26 cellular contexts compared by ENCODE assay signal in the genomic region with DNA sequence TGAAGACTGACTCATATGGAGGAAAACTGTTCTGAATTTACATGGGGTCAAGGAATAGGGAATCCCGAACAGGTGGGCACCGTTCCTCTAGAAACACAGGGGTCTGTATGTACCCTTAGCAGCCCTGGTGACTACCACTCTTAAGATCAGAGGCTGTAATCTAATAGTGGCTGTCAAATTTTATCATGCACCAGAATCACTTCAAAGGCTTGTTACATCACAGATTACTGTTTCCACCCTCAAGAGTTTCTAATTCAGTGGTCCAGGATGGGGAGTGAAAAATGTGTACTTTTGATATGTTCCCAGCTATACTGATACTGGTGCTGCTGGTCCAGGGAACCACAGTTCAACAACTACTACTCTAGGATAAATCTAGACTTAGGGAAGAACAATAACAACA. TPM values are rescaled to one million over a fixed set of nuclear protein-coding genes. Genes with fewer than 3 reads are reported as not detected.
DNase-seq lines count a peak whose midpoint lies in the region; ATAC-seq, FAIRE-seq and TF ChIP-seq lines count a peak whose summit lies in the region.
"Had no signal": no experiment of that assay in that cellular context is flagged by ENCODE, and none has a peak within 500 bp of the region (broad histone marks: within the 10 kb centered on the region; RNA-seq: fewer than 3 reads in every experiment).

No MANE protein-coding gene starts in this region.

- no peak for TF ChIP-seq RAD21 in A549 (conservative IDR thresholded peaks at IDR 0.05 in 1 of 2, IDR thresholded peaks at IDR 0.05 in 1 of 2)
- TF ChIP-seq RAD21 in K562 (CRISPR knock-in tag; conservative IDR thresholded peaks at IDR 0.05 in 1 of 2, IDR thresholded peaks at IDR 0.05 in 1 of 2): no peak

- no peaks in the 10 kb centered on the region for H3K9me3 Mint-ChIP-seq in activated CD4-positive, alpha-beta T cell treated with anti-CD3 and anti-CD28 coated beads for 36 hours (ENCODE audit: low read depth)
- H3K9me3 Mint-ChIP-seq in activated CD4-positive, alpha-beta T cell treated with anti-CD3 and anti-CD28 coated beads, Interleukin-2, amount 10 ng/mL, durations not matched to agents 7 days and 5 days: no peaks in the 10 kb centered on the region
- H3K9me3 Mint-ChIP-seq: CD4-positive, alpha-beta memory T cell had no signal

- H3K79me2 ChIP-seq in K562 (ENCODE audit: control insufficient read depth, insufficient read depth, low read length): peaks cover 26% of the 10 kb centered on the region

- H3K27me3 ChIP-seq in K562 (ENCODE audit: control insufficient read depth in 2 of 2, insufficient read depth in 2 of 2, low read length in 2 of 2): no peaks in the 10 kb centered on the region

- no peaks in the 10 kb centered on the region for H3K9me3 ChIP-seq in A549
- H3K9me3 ChIP-seq in K562 (replicated peaks; ENCODE audit: control insufficient read depth, insufficient read depth, low read depth, low read length): no peaks in the 10 kb centered on the region
- H3K9me3 ChIP-seq in mucosa of descending colon: no peaks in the 10 kb centered on the region

- peaks cover 16% of the 10 kb centered on the region for H3K4me1 Mint-ChIP-seq in activated CD4-positive, alpha-beta T cell treated with anti-CD3 and anti-CD28 coated beads for 36 hours
- H3K4me1 Mint-ChIP-seq in activated CD4-positive, alpha-beta T cell treated with anti-CD3 and anti-CD28 coated beads, Interleukin-2, amount 10 ng/mL, durations not matched to agents 7 days and 5 days: peaks cover 3% of the 10 kb centered on the region

- H3K27ac Mint-ChIP-seq in activated CD4-positive, alpha-beta T cell treated with anti-CD3 and anti-CD28 coated beads for 36 hours: peak overlapping the region; percentile 31
- no peak overlapping the region for H3K27ac Mint-ChIP-seq in activated CD4-positive, alpha-beta T cell treated with anti-CD3 and anti-CD28 coated beads, Interleukin-2, amount 10 ng/mL, durations not matched to agents 7 days and 5 days

- in situ Hi-C loops in K562 (cut with MboI): no loop called here

- TSS peak; percentile 21 for BruUV-seq in K562 (replicated peaks; lab: Mats Ljungman, UMichigan)

- no peak for TF ChIP-seq CTCF in A549 (IDR thresholded peaks at IDR 0.05)
- no peak for TF ChIP-seq CTCF in K562 (IDR thresholded peaks at IDR 0.05 in 2 of 3, conservative IDR thresholded peaks at IDR 0.05 in 1 of 3; ENCODE audit: insufficient read depth in 2 of 3, low read depth in 1 of 3, low read length in 3 of 3)
- no peak for TF ChIP-seq CTCF in mucosa of descending colon (IDR thresholded peaks at IDR 0.05)

- H3K4me2 ChIP-seq in A549 (peak overlapping the region; percentile 41; the same call in 2 of the 3 replicates), K562 (ENCODE audit: insufficient read depth, low read length) (no peak overlapping the region)

- H3K4me3 ChIP-seq in A549 (no peak overlapping the region), K562 (no peak overlapping the region), mucosa of descending colon (no peak overlapping the region)

- H3K4me3 Mint-ChIP-seq in activated CD4-positive, alpha-beta T cell treated with anti-CD3 and anti-CD28 coated beads for 36 hours: no peak overlapping the region
- no peak overlapping the region for H3K4me3 Mint-ChIP-seq in activated CD4-positive, alpha-beta T cell treated with anti-CD3 and anti-CD28 coated beads, Interleukin-2, amount 10 ng/mL, durations not matched to agents 7 days and 5 days
- H3K4me3 Mint-ChIP-seq: CD4-positive, alpha-beta memory T cell had no signal

- no peaks in the 10 kb centered on the region for H3K9me1 ChIP-seq in K562 (ENCODE audit: control insufficient read depth, insufficient read depth, low read length)

- H4K20me1 ChIP-seq in K562 (replicated peaks; ENCODE audit: control insufficient read depth, insufficient read depth, low read length): no peaks in the 10 kb centered on the region

- peaks cover 17% of the 10 kb centered on the region for H3K36me3 Mint-ChIP-seq in activated CD4-positive, alpha-beta T cell treated with anti-CD3 and anti-CD28 coated beads for 36 hours (ENCODE audit: low read depth)
- H3K36me3 Mint-ChIP-seq in activated CD4-positive, alpha-beta T cell treated with anti-CD3 and anti-CD28 coated beads, Interleukin-2, amount 10 ng/mL, durations not matched to agents 7 days and 5 days (ENCODE audit: low read depth): peaks cover 20% of the 10 kb centered on the region

- WGBS in A549 (ENCODE audit: missing lambda C conversion rate): 93% methylated on average over 2 of the region's 2 CpGs
- 96% methylated on average over 2 of the region's 2 CpGs for WGBS in K562 (ENCODE audit: insufficient coverage, low coverage, missing lambda C conversion rate)

- ATAC-seq in activated CD4-positive, alpha-beta T cell treated with anti-CD3 and anti-CD28 coated beads for 36 hours: peak; percentile 30
- ATAC-seq in A549 (peak in 1 of 2 experiments; percentile 21; a peak in 3 of 6 replicates), K562 (no peak), mucosa of descending colon (no peak), HG03520 (IDR thresholded peaks at IDR 0.05; ENCODE audit: unreplicated experiment) (no peak)
- ATAC-seq: HepG2 had no signal

- CTCF ChIA-PET in activated CD4-positive, alpha-beta T cell treated with anti-CD3 and anti-CD28 coated beads for 36 hours (lab: Charles Lee): no interaction called here
- CTCF ChIA-PET in activated CD4-positive, alpha-beta T cell treated with anti-CD3 and anti-CD28 coated beads, Interleukin-2, amount 10 ng/mL, durations not matched to agents 7 days and 5 days (lab: Charles Lee): interaction anchor here (0.6 to 1.0 kb wide), 3 partner anchors 20 to 190 kb away, joined by 3 to 4 read pairs (median 4); no protein-coding TSS in a partner anchor
- CTCF ChIA-PET in A549 (lab: Yijun Ruan, JAX) (interaction anchor here (1.0 kb wide), 1 partner anchor 18 kb away, joined by 3 read pairs; no protein-coding TSS in a partner anchor), K562 (lab: Yijun Ruan, JAX; ENCODE audit: low intra/inter-chr PET ratio) (no interaction called here)

- peaks cover 45% of the 10 kb centered on the region for H3K4me1 ChIP-seq in A549
- no peaks in the 10 kb centered on the region for H3K4me1 ChIP-seq in K562 (replicated peaks in 1 of 2; ENCODE audit: control insufficient read depth in 2 of 2, insufficient read depth in 2 of 2, low read length in 2 of 2)
- H3K4me1 ChIP-seq in mucosa of descending colon (ENCODE audit: low read depth): no peaks in the 10 kb centered on the region

- H3K27me3 Mint-ChIP-seq in activated CD4-positive, alpha-beta T cell treated with anti-CD3 and anti-CD28 coated beads for 36 hours: no peaks in the 10 kb centered on the region
- no peaks in the 10 kb centered on the region for H3K27me3 Mint-ChIP-seq in activated CD4-positive, alpha-beta T cell treated with anti-CD3 and anti-CD28 coated beads, Interleukin-2, amount 10 ng/mL, durations not matched to agents 7 days and 5 days
- H3K27me3 Mint-ChIP-seq: CD4-positive, alpha-beta memory T cell had no signal

- H3K27ac ChIP-seq in A549: peak overlapping the region in 1 of 2 experiments; percentile 76; a peak in 4 of 6 replicates
- H3K27ac ChIP-seq in K562 (ENCODE audit: extremely low read depth, low read depth, low read length): no peak overlapping the region

- FAIRE-seq in A549 (lab: Jason Lieb, UNC) (peak; percentile 36), H54 (lab: Jason Lieb, UNC) (peak; percentile 43), K562 (lab: Jason Lieb, UNC) (no peak)
- FAIRE-seq: G401.6, H1, HepG2 had no signal

- no peak overlapping the region for H3K9ac ChIP-seq in K562 (ENCODE audit: insufficient read depth in 1 of 2, low read depth in 2 of 2, low read length in 2 of 2)

- intact Hi-C loops in activated CD4-positive, alpha-beta T cell treated with anti-CD3 and anti-CD28 coated beads for 36 hours (cut with DNase I, micrococcal nuclease): no loop called here
- intact Hi-C loops in K562 (cut with micrococcal nuclease): no loop called here
- intact Hi-C loops in mucosa of descending colon (cut with DNase I, micrococcal nuclease): no loop called here

- DNase-seq in activated CD4-positive, alpha-beta T cell treated with anti-CD3 and anti-CD28 coated beads for 36 hours: no peak
- DNase-seq in activated CD4-positive, alpha-beta T cell treated with anti-CD3 and anti-CD28 coated beads, Interleukin-2, amount 10 ng/mL, durations not matched to agents 7 days and 5 days: no peak
- no peak for DNase-seq in A549 (ENCODE audit: low read depth in 1 of 2, low spot score in 1 of 2)
- DNase-seq in H54 (ENCODE audit: insufficient read length, low spot score): no peak
- DNase-seq in K562 (ENCODE audit: extremely low read depth in 1 of 4, low spot score in 3 of 4): no peak
- no peak for DNase-seq in mucosa of descending colon
- DNase-seq in stimulated activated CD4-positive, alpha-beta T cell treated with anti-CD3 and anti-CD28 coated beads, Interleukin-4, amount 100 ng/mL, for 1 hour: no peak
- DNase-seq: 8988T; C1 segment of cervical spinal cord; CD4-positive, alpha-beta memory T cell; COR-L47; DMS53; Kasumi-1; NCI-H1105 treated with DMSO at 0.1 percent for 48 hours; NCI-H146; NCI-H1930; NCI-H2107; NCI-H524; NCI-H748 treated with DMSO at 0.1 percent for 48 hours; NK-92 treated with Interleukin-12 subunit alpha and Interleukin-12 subunit beta, amount 100 ng/mL, for 24 hours; RPMI8226; SHP77 had no signal

- H3K36me3 ChIP-seq in K562 (ENCODE audit: control insufficient read depth, insufficient read depth, low read length) (peaks cover 51% of the 10 kb centered on the region), mucosa of descending colon (ENCODE audit: low read depth) (no peaks in the 10 kb centered on the region)

- no peak for TF ChIP-seq EP300 in A549 (IDR thresholded peaks at IDR 0.05)
- no peak for TF ChIP-seq EP300 in K562 (IDR thresholded peaks at IDR 0.05; ENCODE audit: low read length)

- POLR2A ChIA-PET in activated CD4-positive, alpha-beta T cell treated with anti-CD3 and anti-CD28 coated beads for 36 hours (lab: Charles Lee): no interaction called here
- POLR2A ChIA-PET in activated CD4-positive, alpha-beta T cell treated with anti-CD3 and anti-CD28 coated beads, Interleukin-2, amount 10 ng/mL, durations not matched to agents 7 days and 5 days (lab: Charles Lee): no interaction called here
- POLR2A ChIA-PET in A549 (lab: Yijun Ruan, JAX) (no interaction called here), K562 (lab: Yijun Ruan, JAX) (interaction anchor here (0.6 to 1.4 kb wide), 3 partner anchors 8 to 15 kb away, joined by 3 to 4 read pairs (median 3); no protein-coding TSS in a partner anchor)

- TF ChIP-seq POLR2A in A549 (IDR thresholded peaks at IDR 0.05; ENCODE audit: low read length) (no peak), H54 (IDR thresholded peaks at IDR 0.05; ENCODE audit: low read depth, low read length) (no peak), K562 (conservative IDR thresholded peaks at IDR 0.05) (no peak)

- no peak overlapping the region for H2AFZ ChIP-seq in K562 (ENCODE audit: low read depth, low read length)

RNA-seq across cellular contexts. Expression of gene DYNC1LI1, which starts 27.9 kb away (rescaled TPM):
- 10 to 100 TPM; 31.8 to 31.9 TPM for total RNA-seq in activated CD4-positive, alpha-beta T cell treated with anti-CD3 and anti-CD28 coated beads for 36 hours
- 10 to 100 TPM; 26.9 to 28.3 TPM for total RNA-seq in activated CD4-positive, alpha-beta T cell treated with anti-CD3 and anti-CD28 coated beads, Interleukin-2, amount 10 ng/mL, durations not matched to agents 7 days and 5 days
- polyA plus RNA-seq in A549 (2011; rRNA removed): 42.8 and 66.9 TPM in 2 replicates
- 17.9 and 20.3 TPM in 2 replicates for polyA plus RNA-seq in A549 (2012; cell fraction: cytosol; rRNA removed)
- 17.7 and 18.1 TPM in 2 replicates for polyA plus RNA-seq in A549 (2012; cell fraction: nucleus; rRNA removed)
- 42.0 to 45.2 TPM (median 42.6 TPM) in 3 replicates for polyA plus RNA-seq in A549 (2017; fragmentation: RNase III; extraction: RNeasy Plus Mini Kit Qiagen cat#74134 plus additional on column Dnase treatment)
- polyA minus RNA-seq in A549 (2011; rRNA and poly(A)+ RNA removed): 11.5 and 16.5 TPM in 2 replicates
- 31.8 and 78.8 TPM in 2 replicates for total RNA-seq in K562 (2011; cell fraction: chromatin; rRNA removed; ENCODE audit: low replicate concordance)
- 39.7 and 41.7 TPM in 2 replicates for total RNA-seq in K562 (2011; cell fraction: nucleolus; rRNA removed)
- 50.8 and 61.4 TPM in 2 replicates for total RNA-seq in K562 (2011; cell fraction: nucleoplasm; rRNA removed)
- total RNA-seq in K562 (2014; rRNA removed): 61.3 and 61.6 TPM in 2 replicates
- total RNA-seq in K562 (2014; rRNA removed; fragmentation: Illumina TruSeq; extraction: Trizol): 78.1 and 101 TPM in 2 replicates
- total RNA-seq in K562 (2015; rRNA removed; fragmentation: Illumina TruSeq; extraction: Trizol): 66.8 and 70.2 TPM in 2 replicates
- 61.8 and 63.0 TPM in 2 replicates for total RNA-seq in K562 (2021)
- polyA plus RNA-seq in K562 (2011; rRNA removed): 42.5 and 85.4 TPM in 2 replicates
- polyA plus RNA-seq in K562 (2011; cell fraction: cytosol; rRNA removed): 18.3 and 20.7 TPM in 2 replicates
- 15.0 and 15.5 TPM in 2 replicates for polyA plus RNA-seq in K562 (2011; cell fraction: nucleus; rRNA removed)
- polyA plus RNA-seq in K562 (2012): 40.5 and 70.9 TPM in 2 replicates
- polyA plus RNA-seq in K562 (2014; fragmentation: Illumina TruSeq; extraction: Trizol): 60.7 and 66.9 TPM in 2 replicates
- 10 to 100 TPM; 21.0 to 26.0 TPM for polyA plus RNA-seq in K562 (2014; fragmentation: Nextera tagmentation; extraction: Ambion mirVana)
- 54.8 and 59.5 TPM in 2 replicates for polyA plus RNA-seq in K562 (2014; rRNA removed)
- polyA minus RNA-seq in K562 (2011; rRNA and poly(A)+ RNA removed): 61.2 and 78.5 TPM in 2 replicates
- 19.2 and 34.3 TPM in 2 replicates for polyA minus RNA-seq in K562 (2011; cell fraction: cytosol; rRNA and poly(A)+ RNA removed)
- 39.3 and 54.0 TPM in 2 replicates for polyA minus RNA-seq in K562 (2011; cell fraction: nucleus; rRNA and poly(A)+ RNA removed)
- total RNA-seq in mucosa of descending colon: 10 to 100 TPM; 16.7 to 26.5 (median 19.9) TPM

RNA-seq across cellular contexts. Expression of gene CMTM6, which starts 40.2 kb away (rescaled TPM):
- 10 to 100 TPM; 33.6 to 48.0 TPM for total RNA-seq in activated CD4-positive, alpha-beta T cell treated with anti-CD3 and anti-CD28 coated beads for 36 hours
- total RNA-seq in activated CD4-positive, alpha-beta T cell treated with anti-CD3 and anti-CD28 coated beads, Interleukin-2, amount 10 ng/mL, durations not matched to agents 7 days and 5 days: 10 to 100 TPM; 55.2 to 57.1 TPM
- polyA plus RNA-seq in A549 (2011; rRNA removed) (62.2 and 65.6 TPM in 2 replicates), A549 (2017; fragmentation: RNase III; extraction: RNeasy Plus Mini Kit Qiagen cat#74134 plus additional on column Dnase treatment) (43.9 to 49.9 TPM (median 49.5 TPM) in 3 replicates), K562 (2011; rRNA removed) (19.0 and 27.8 TPM in 2 replicates), K562 (2014; fragmentation: Illumina TruSeq; extraction: Trizol) (18.9 and 21.3 TPM in 2 replicates), K562 (2014; fragmentation: Nextera tagmentation; extraction: Ambion mirVana) (1 to 10 TPM; 8.9 to 9.2 TPM), K562 (2014; rRNA removed) (19.5 and 21.8 TPM in 2 replicates)
- 13.4 and 16.3 TPM in 2 replicates for polyA plus RNA-seq in A549 (2012; cell fraction: cytosol; rRNA removed)
- 3.6 and 6.6 TPM in 2 replicates for polyA plus RNA-seq in A549 (2012; cell fraction: nucleus; rRNA removed)
- 13.6 and 16.2 TPM in 2 replicates for polyA minus RNA-seq in A549 (2011; rRNA and poly(A)+ RNA removed)
- total RNA-seq in K562 (2011; cell fraction: chromatin; rRNA removed; ENCODE audit: low replicate concordance): 12.5 and 35.1 TPM in 2 replicates
- total RNA-seq in K562 (2011; cell fraction: nucleolus; rRNA removed): 11.8 and 13.0 TPM in 2 replicates
- 29.2 and 59.8 TPM in 2 replicates for total RNA-seq in K562 (2011; cell fraction: nucleoplasm; rRNA removed)
- total RNA-seq in K562 (2014; rRNA removed) (13.1 and 14.9 TPM in 2 replicates), K562 (2014; rRNA removed; fragmentation: Illumina TruSeq; extraction: Trizol) (30.2 and 36.6 TPM in 2 replicates), K562 (2015; rRNA removed; fragmentation: Illumina TruSeq; extraction: Trizol) (35.5 and 39.7 TPM in 2 replicates), K562 (2021) (19.5 TPM in 2 replicates), mucosa of descending colon (10 to 100 TPM; 40.7 to 58.5 (median 48.4) TPM)
- 5.3 and 11.6 TPM in 2 replicates for polyA plus RNA-seq in K562 (2011; cell fraction: cytosol; rRNA removed)
- polyA plus RNA-seq in K562 (2011; cell fraction: nucleus; rRNA removed): 5.5 and 9.9 TPM in 2 replicates
- polyA plus RNA-seq in K562 (2012): 18.1 and 19.3 TPM in 2 replicates
- 20.5 and 22.6 TPM in 2 replicates for polyA minus RNA-seq in K562 (2011; rRNA and poly(A)+ RNA removed)
- polyA minus RNA-seq in K562 (2011; cell fraction: cytosol; rRNA and poly(A)+ RNA removed): 5.8 and 9.8 TPM in 2 replicates
- polyA minus RNA-seq in K562 (2011; cell fraction: nucleus; rRNA and poly(A)+ RNA removed): 4.2 and 7.9 TPM in 2 replicates

Comparison
In these comparisons a context has a peak if more than half of its experiments do, and no peak if none do; other contexts are left out.
1. CTCF ChIA-PET loops: an anchor here in activated CD4-positive, alpha-beta T cell treated with anti-CD3 and anti-CD28 coated beads, Interleukin-2, amount 10 ng/mL, durations not matched to agents 7 days and 5 days (0.6 to 1.0 kb wide) and A549 (1.0 kb wide); none called in activated CD4-positive, alpha-beta T cell treated with anti-CD3 and anti-CD28 coated beads for 36 hours and K562.